ENCODE assay signal across 19 cellular contexts in genomic region chr17:50834126-50834785, GRCh38. TPM values are rescaled to one million over a fixed set of nuclear protein-coding genes. Genes with fewer than 3 reads are reported as not detected.
DNase-seq lines count a peak whose midpoint lies in the region; ATAC-seq and TF ChIP-seq lines count a peak whose summit lies in the region.
"Had no signal": no experiment of that assay in that cellular context is flagged by ENCODE, and none has a peak within 500 bp of the region (broad histone marks: within the 10 kb centered on the region; RNA-seq: fewer than 3 reads in every experiment).

No MANE protein-coding gene starts in this region.

- TF ChIP-seq POLR2A in heart left ventricle (IDR thresholded peaks at IDR 0.05), result no peak

- WGBS in heart left ventricle, 4 donors, result 75 to 87% (median 81%) methylated on average over 12 to 16 of the region's 16 CpGs

- H3K4me1 Mint-ChIP-seq in neural crest cell (peaks cover 50% of the 10 kb centered on the region), type B pancreatic cell (ENCODE audit: unreplicated experiment) (peaks cover 55% of the 10 kb centered on the region)
- peaks cover 2% of the 10 kb centered on the region for H3K4me1 Mint-ChIP-seq in activated CD4-positive, alpha-beta T cell treated with anti-CD3 and anti-CD28 coated beads, Interleukin-2, amount 10 ng/mL, durations not matched to agents 7 days and 5 days
- H3K4me1 Mint-ChIP-seq: activated CD4-positive, alpha-beta T cell treated with anti-CD3 and anti-CD28 coated beads, Interleukin-2, amount 10 ng/mL, durations not matched to agents 24 days and 14 days; stimulated activated memory B cell treated with anti-CD40 and anti-IgM and Interleukin-4, amounts not matched to agents 10 μg/mL and 1 μg/mL and 100 μg/mL, for 72 hours had no signal

- H3K27me3 ChIP-seq in left ventricle myocardium inferior (ENCODE audit: low read depth), result peaks cover 24% of the 10 kb centered on the region
- H3K27me3 ChIP-seq in heart left ventricle, result peaks cover 0 to 4% (median 0%) of the 10 kb centered on the region in 9 donors
- H3K27me3 ChIP-seq: colonic mucosa had no signal

- CTCF ChIA-PET in activated CD4-positive, alpha-beta T cell treated with anti-CD3 and anti-CD28 coated beads, Interleukin-2, amount 10 ng/mL, durations not matched to agents 7 days and 5 days (lab: Charles Lee), result interaction anchor here (0.6 to 2.4 kb wide), 2 partner anchors 12 to 16 kb away, joined by 3 to 9 read pairs; no protein-coding TSS in a partner anchor

- TF ChIP-seq CTCF in left ventricle myocardium inferior (IDR thresholded peaks at IDR 0.05; ENCODE audit: borderline replicate concordance) (no peak), heart left ventricle (IDR thresholded peaks at IDR 0.05) (no peak), choroid plexus epithelial cell (conservative IDR thresholded peaks at IDR 0.05; ENCODE audit: low read depth, low read length) (no peak), neural crest cell (conservative IDR thresholded peaks at IDR 0.05) (no peak), type B pancreatic cell (conservative IDR thresholded peaks at IDR 0.05) (no peak)

- H3K36me3 ChIP-seq in left ventricle myocardium inferior (no peaks in the 10 kb centered on the region), heart left ventricle (no peaks in the 10 kb centered on the region)
- H3K36me3 ChIP-seq: colonic mucosa had no signal

- H3K4me3 Mint-ChIP-seq in neural crest cell (no peak overlapping the region), type B pancreatic cell (peak overlapping the region; percentile 66)
- no peak overlapping the region for H3K4me3 Mint-ChIP-seq in activated CD4-positive, alpha-beta T cell treated with anti-CD3 and anti-CD28 coated beads, Interleukin-2, amount 10 ng/mL, durations not matched to agents 7 days and 5 days
- H3K4me3 Mint-ChIP-seq: activated CD4-positive, alpha-beta T cell treated with anti-CD3 and anti-CD28 coated beads, Interleukin-2, amount 10 ng/mL, durations not matched to agents 24 days and 14 days; naive thymus-derived CD8-positive, alpha-beta T cell; stimulated activated memory B cell treated with anti-CD40 and anti-IgM and Interleukin-4, amounts not matched to agents 10 μg/mL and 1 μg/mL and 100 μg/mL, for 72 hours had no signal

- no peak for ATAC-seq in heart left ventricle
- ATAC-seq: esophagus mucosa; naive thymus-derived CD8-positive, alpha-beta T cell; stimulated activated memory B cell treated with anti-CD40 and anti-IgM and Interleukin-4, amounts not matched to agents 10 μg/mL and 1 μg/mL and 100 μg/mL, for 72 hours had no signal

- no peaks in the 10 kb centered on the region for H3K27me3 Mint-ChIP-seq in neural crest cell (ENCODE audit: low read depth)
- H3K27me3 Mint-ChIP-seq in type B pancreatic cell, result peaks cover 4% of the 10 kb centered on the region
- H3K27me3 Mint-ChIP-seq in activated CD4-positive, alpha-beta T cell treated with anti-CD3 and anti-CD28 coated beads, Interleukin-2, amount 10 ng/mL, durations not matched to agents 7 days and 5 days, result peaks cover 12% of the 10 kb centered on the region

- H3K9me3 Mint-ChIP-seq in neural crest cell, result no peaks in the 10 kb centered on the region
- no peaks in the 10 kb centered on the region for H3K9me3 Mint-ChIP-seq in type B pancreatic cell
- H3K9me3 Mint-ChIP-seq in activated CD4-positive, alpha-beta T cell treated with anti-CD3 and anti-CD28 coated beads, Interleukin-2, amount 10 ng/mL, durations not matched to agents 7 days and 5 days, result no peaks in the 10 kb centered on the region
- H3K9me3 Mint-ChIP-seq: activated CD4-positive, alpha-beta T cell treated with anti-CD3 and anti-CD28 coated beads, Interleukin-2, amount 10 ng/mL, durations not matched to agents 24 days and 14 days; naive thymus-derived CD8-positive, alpha-beta T cell; stimulated activated memory B cell treated with anti-CD40 and anti-IgM and Interleukin-4, amounts not matched to agents 10 μg/mL and 1 μg/mL and 100 μg/mL, for 72 hours had no signal

- intact Hi-C loops in left ventricle myocardium inferior (cut with micrococcal nuclease), result no loop called here
- intact Hi-C loops in heart left ventricle (cut with DNase I), result loop anchor here in 1 of 10 donors (2.0 kb wide), 1 partner anchor 45 kb away; no protein-coding TSS in a partner anchor

- H3K27ac ChIP-seq in left ventricle myocardium inferior (replicated peaks) (no peak overlapping the region), heart left ventricle (no peak overlapping the region)
- H3K27ac ChIP-seq: colonic mucosa had no signal

- POLR2A ChIA-PET in activated CD4-positive, alpha-beta T cell treated with anti-CD3 and anti-CD28 coated beads, Interleukin-2, amount 10 ng/mL, durations not matched to agents 7 days and 5 days (lab: Charles Lee), result no interaction called here

- H3K27ac Mint-ChIP-seq in neural crest cell (ENCODE audit: unreplicated experiment) (peak overlapping the region; percentile 27), type B pancreatic cell (peak overlapping the region; percentile 59)
- no peak overlapping the region for H3K27ac Mint-ChIP-seq in activated CD4-positive, alpha-beta T cell treated with anti-CD3 and anti-CD28 coated beads, Interleukin-2, amount 10 ng/mL, durations not matched to agents 7 days and 5 days
- H3K27ac Mint-ChIP-seq: activated CD4-positive, alpha-beta T cell treated with anti-CD3 and anti-CD28 coated beads, Interleukin-2, amount 10 ng/mL, durations not matched to agents 24 days and 14 days; naive thymus-derived CD8-positive, alpha-beta T cell; stimulated activated memory B cell treated with anti-CD40 and anti-IgM and Interleukin-4, amounts not matched to agents 10 μg/mL and 1 μg/mL and 100 μg/mL, for 72 hours had no signal

- no peaks in the 10 kb centered on the region for H3K9me3 ChIP-seq in left ventricle myocardium inferior (replicated peaks)
- no peaks in the 10 kb centered on the region for H3K9me3 ChIP-seq in heart left ventricle
- H3K9me3 ChIP-seq: Caco-2, colonic mucosa had no signal

- DNase-seq in left ventricle myocardium inferior (no peak), heart left ventricle (no peak), choroid plexus epithelial cell (ENCODE audit: low read depth) (no peak), neural crest cell (ENCODE audit: low read depth, low spot score) (no peak), type B pancreatic cell (ENCODE audit: extremely low spot score, unreplicated experiment) (no peak), SIG-M5 (lab: John Stamatoyannopoulos, UW) (no peak), activated gamma-delta T cell treated with Interleukin-2 at 50 U/mL for 16 hours (no peak)
- DNase-seq in activated CD4-positive, alpha-beta T cell treated with anti-CD3 and anti-CD28 coated beads, Interleukin-2, amount 10 ng/mL, durations not matched to agents 7 days and 5 days, result no peak
- DNase-seq: activated CD4-positive, alpha-beta T cell treated with anti-CD3 and anti-CD28 coated beads, Interleukin-2, amount 10 ng/mL, durations not matched to agents 24 days and 14 days; activated T-cell treated with anti-CD3 and anti-CD28 coated beads, Interleukin-2, amount 50 U/mL, for 1 hour; Caco-2; colonic mucosa; hypothalamus; naive thymus-derived CD8-positive, alpha-beta T cell; NCI-H774 had no signal

- H3K36me3 Mint-ChIP-seq in neural crest cell (ENCODE audit: low read depth) (no peaks in the 10 kb centered on the region), type B pancreatic cell (no peaks in the 10 kb centered on the region)
- no peaks in the 10 kb centered on the region for H3K36me3 Mint-ChIP-seq in activated CD4-positive, alpha-beta T cell treated with anti-CD3 and anti-CD28 coated beads, Interleukin-2, amount 10 ng/mL, durations not matched to agents 7 days and 5 days (ENCODE audit: low read depth)
- H3K36me3 Mint-ChIP-seq: naive thymus-derived CD8-positive, alpha-beta T cell; stimulated activated memory B cell treated with anti-CD40 and anti-IgM and Interleukin-4, amounts not matched to agents 10 μg/mL and 1 μg/mL and 100 μg/mL, for 72 hours had no signal

- H3K4me1 ChIP-seq in left ventricle myocardium inferior (peaks cover 23% of the 10 kb centered on the region), heart left ventricle (peaks cover 0 to 24% (median 5%) of the 10 kb centered on the region in 12 donors)
- H3K4me1 ChIP-seq: colonic mucosa had no signal

- H3K4me3 ChIP-seq in left ventricle myocardium inferior, result peak overlapping the region; percentile 55
- peak overlapping the region in 5 of 12 donors; percentile 29 to 54 (median 45) for H3K4me3 ChIP-seq in heart left ventricle
- peak overlapping the region; percentile 42 for H3K4me3 ChIP-seq in choroid plexus epithelial cell (ENCODE audit: low read depth, low read length)

RNA-seq across cellular contexts. Expression of gene WFIKKN2, which starts 1.1 kb away (rescaled TPM):
- total RNA-seq in left ventricle myocardium inferior (0.25 TPM), heart left ventricle (under 1 TPM in 7 of 9 donors, not detected in 2; 0.12 to 0.75 (median 0.29) TPM), neural crest cell (0.07 and 0.09 TPM in 2 replicates), type B pancreatic cell (ENCODE audit: low replicate concordance) (1.7 TPM in 1 of 2 replicates, not detected in the other)
- under 1 TPM; 0.08 to 0.23 TPM for polyA plus RNA-seq in heart left ventricle
- total RNA-seq in activated CD4-positive, alpha-beta T cell treated with anti-CD3 and anti-CD28 coated beads, Interleukin-2, amount 10 ng/mL, durations not matched to agents 7 days and 5 days, result not detected
- total RNA-seq: activated CD4-positive, alpha-beta T cell treated with anti-CD3 and anti-CD28 coated beads, Interleukin-2, amount 10 ng/mL, durations not matched to agents 24 days and 14 days; Caco-2; esophagus mucosa; LHCN-M2; naive thymus-derived CD8-positive, alpha-beta T cell; T-helper 2 cell treated with Interferon-gamma antibody and Interleukin-4, amounts not matched to agents 100 ng/mL and 5 ng/mL, for 36 hours had no signal
- polyA plus RNA-seq: naive thymus-derived CD8-positive, alpha-beta T cell had no signal

RNA-seq across cellular contexts. Expression of gene TOB1, which starts 31.9 kb away (rescaled TPM):
- total RNA-seq in left ventricle myocardium inferior (101 TPM), heart left ventricle (100 to 1,000 TPM in 4 of 9 donors, 10 to 100 TPM in 5; 38.3 to 136 (median 88.7) TPM), neural crest cell (26.2 and 29.5 TPM in 2 replicates), type B pancreatic cell (ENCODE audit: low replicate concordance) (54.9 and 113 TPM in 2 replicates)
- polyA plus RNA-seq in heart left ventricle, result 10 to 100 TPM; 22.2 to 34.2 TPM
- total RNA-seq in activated CD4-positive, alpha-beta T cell treated with anti-CD3 and anti-CD28 coated beads, Interleukin-2, amount 10 ng/mL, durations not matched to agents 7 days and 5 days, result 10 to 100 TPM; 81.8 to 99.0 TPM
